Comparison of ENCODE assay signal across 8 cellular contexts in genomic region chr12:50112456-50113218, GRCh38. TPM values are rescaled to one million over a fixed set of nuclear protein-coding genes. Genes with fewer than 3 reads are reported as not detected.
DNase-seq lines count a peak whose midpoint lies in the region; TF ChIP-seq lines count a peak whose summit lies in the region.

No MANE protein-coding gene starts in this region.

- no peaks in the 10 kb centered on the region for H3K9me3 ChIP-seq in CD8-positive, alpha-beta memory T cell (ENCODE audit: low read length)
- H3K9me3 ChIP-seq in endocrine pancreas (ENCODE audit: control insufficient read depth, low read length) (no peaks in the 10 kb centered on the region), mucosa of stomach (ENCODE audit: control insufficient read depth, low read length) (no peaks in the 10 kb centered on the region)

- peak in 1 of 5 donors; percentile 8 for DNase-seq in CD8-positive, alpha-beta memory T cell
- DNase-seq in HFF-Myc (ENCODE audit: extremely low read depth, low read depth) = peak; percentile 15
- peak; percentile 49 for DNase-seq in RWPE1 (ENCODE audit: low spot score)
- DNase-seq in SKM-1 treated with dmso at 0.1 percent for 144 hours (lab: John Stamatoyannopoulos, UW; ENCODE audit: unreplicated experiment) = no peak
- DNase-seq in activated CD4-positive, CD25-positive, alpha-beta regulatory T cell (lab: John Stamatoyannopoulos, UW) = no peak
- DNase-seq in NK-92 (lab: John Stamatoyannopoulos, UW; ENCODE audit: unreplicated experiment) = no peak

- no peaks in the 10 kb centered on the region for H3K27me3 ChIP-seq in CD8-positive, alpha-beta memory T cell (ENCODE audit: insufficient read depth, low read length, poor library complexity, severe bottlenecking)
- H3K27me3 ChIP-seq in endocrine pancreas (ENCODE audit: control insufficient read depth, insufficient read depth, low read length) = no peaks in the 10 kb centered on the region
- no peaks in the 10 kb centered on the region for H3K27me3 ChIP-seq in mucosa of stomach (ENCODE audit: control insufficient read depth, insufficient read depth, low read length)

- TF ChIP-seq CTCF in HFF-Myc (IDR thresholded peaks at IDR 0.05; ENCODE audit: low read depth, low read length, missing control alignments) (no peak), RWPE1 (conservative IDR thresholded peaks at IDR 0.05; ENCODE audit: low read depth) (no peak)

- peak overlapping the region; percentile 98 for H3K27ac ChIP-seq in CD8-positive, alpha-beta memory T cell (ENCODE audit: low read depth, low read length)
- H3K27ac ChIP-seq in RWPE1 = peak overlapping the region; percentile 92

- no peaks in the 10 kb centered on the region for H3K27me3 Mint-ChIP-seq in CD8-positive, alpha-beta memory T cell

- POLR2A ChIA-PET in CD8-positive, alpha-beta memory T cell (lab: Charles Lee) = interaction anchor here (0.6 to 3.1 kb wide), 17 partner anchors 10 to 970 kb away, joined by 3 to 50 read pairs (median 4); partner anchors contain the start of genes ATF1, CERS5, SMARCD1 and TMBIM6
- POLR2A ChIA-PET in RWPE1 (lab: Yijun Ruan, JAX; ENCODE audit: low non-redundant PET) = interaction anchor here (0.6 to 1.1 kb wide), 4 partner anchors 15 to 874 kb away, joined by 3 to 4 read pairs (median 3); partner anchors contain the start of gene SMARCD1

- peaks cover 36 to 55% (median 47%) of the 10 kb centered on the region in 3 donors for H3K4me1 Mint-ChIP-seq in CD8-positive, alpha-beta memory T cell

- H3K27ac Mint-ChIP-seq in CD8-positive, alpha-beta memory T cell = peak overlapping the region; percentile 96 to 100 (median 97)

- H3K9ac ChIP-seq in endocrine pancreas (ENCODE audit: control insufficient read depth, insufficient read depth, low read length) = peak overlapping the region; percentile 65
- peak overlapping the region; percentile 83 for H3K9ac ChIP-seq in mucosa of stomach (ENCODE audit: low read length)

- H3K4me3 ChIP-seq in CD8-positive, alpha-beta memory T cell (ENCODE audit: low read length) = peak overlapping the region; percentile 91
- H3K4me3 ChIP-seq in HFF-Myc (replicated peaks; ENCODE audit: low read depth, low read length) = peak overlapping the region; percentile 94
- peak overlapping the region; percentile 58 for H3K4me3 ChIP-seq in endocrine pancreas (ENCODE audit: control insufficient read depth, insufficient read depth, low read length)
- H3K4me3 ChIP-seq in mucosa of stomach (ENCODE audit: low read length) = peak overlapping the region; percentile 80

- H3K4me3 Mint-ChIP-seq in CD8-positive, alpha-beta memory T cell = peak overlapping the region; percentile 94 to 99 (median 97)

- CTCF ChIA-PET in CD8-positive, alpha-beta memory T cell (lab: Charles Lee) = interaction anchor here (0.9 to 7.0 kb wide), 21 partner anchors 8 to 170 kb away, joined by 3 to 118 read pairs (median 10); partner anchors contain the start of genes CERS5, GPD1 and SMARCD1
- CTCF ChIA-PET in RWPE1 (lab: Yijun Ruan, JAX) = interaction anchor here (0.6 to 3.0 kb wide), 5 partner anchors 22 to 396 kb away, joined by 3 to 18 read pairs (median 4); partner anchors contain the start of genes AQP2 and SMARCD1

- no peaks in the 10 kb centered on the region for H3K9me3 Mint-ChIP-seq in CD8-positive, alpha-beta memory T cell

- peaks cover 0 to 38% (median 4%) of the 10 kb centered on the region in 3 donors for H3K36me3 Mint-ChIP-seq in CD8-positive, alpha-beta memory T cell

- H3K36me3 ChIP-seq in CD8-positive, alpha-beta memory T cell (ENCODE audit: insufficient read depth, low read length) = peaks cover 8% of the 10 kb centered on the region
- H3K36me3 ChIP-seq in endocrine pancreas (ENCODE audit: control insufficient read depth, insufficient read depth, low read length) (no peaks in the 10 kb centered on the region), mucosa of stomach (ENCODE audit: control insufficient read depth, insufficient read depth, low read length) (no peaks in the 10 kb centered on the region)

- H3K4me1 ChIP-seq in CD8-positive, alpha-beta memory T cell (ENCODE audit: insufficient read depth, low read length) = peaks cover 36% of the 10 kb centered on the region
- H3K4me1 ChIP-seq in endocrine pancreas (ENCODE audit: control insufficient read depth, insufficient read depth, low read length) (no peaks in the 10 kb centered on the region), mucosa of stomach (ENCODE audit: control insufficient read depth, insufficient read depth, low read length) (peaks cover 34% of the 10 kb centered on the region)

RNA-seq across cellular contexts. Expression of gene COX14, which starts 0.6 kb away (rescaled TPM):
- total RNA-seq in CD8-positive, alpha-beta memory T cell = 10 to 100 TPM; 58.7 to 59.2 TPM
- polyA plus RNA-seq in CD8-positive, alpha-beta memory T cell = 250 TPM

RNA-seq across cellular contexts. Expression of gene GPD1, which starts 8.8 kb away (rescaled TPM):
- total RNA-seq in CD8-positive, alpha-beta memory T cell = under 1 TPM; 0.55 to 0.70 TPM
- not detected for polyA plus RNA-seq in CD8-positive, alpha-beta memory T cell

RNA-seq across cellular contexts. Expression of gene SMARCD1, which starts 27.5 kb away (rescaled TPM):
- 10 to 100 TPM; 72.3 to 78.2 TPM for total RNA-seq in CD8-positive, alpha-beta memory T cell
- 16.1 TPM for polyA plus RNA-seq in CD8-positive, alpha-beta memory T cell

RNA-seq across cellular contexts. Expression of gene CERS5, which starts 54.5 kb away (rescaled TPM):
- total RNA-seq in CD8-positive, alpha-beta memory T cell = 10 to 100 TPM; 55.4 to 62.1 TPM
- 47.4 TPM for polyA plus RNA-seq in CD8-positive, alpha-beta memory T cell

RNA-seq across cellular contexts. Expression of gene ASIC1, which starts 55.2 kb away (rescaled TPM):
- 1 to 10 TPM; 6.4 TPM for total RNA-seq in CD8-positive, alpha-beta memory T cell
- 0.07 TPM for polyA plus RNA-seq in CD8-positive, alpha-beta memory T cell

Comparison
In these comparisons a context has a peak if more than half of its experiments do, and no peak if none do; other contexts are left out.
1. DNase-seq: peak in HFF-Myc (single experiment) and RWPE1 (single experiment); none in SKM-1 treated with dmso at 0.1 percent for 144 hours (single experiment), activated CD4-positive, CD25-positive, alpha-beta regulatory T cell (0 of 4) and NK-92 (single experiment).
2. Peak in every context shown above with its lines, with median percentiles within 50 percentile points of each other: H3K4me3 ChIP-seq.